ENCODE assay signal across 9 cellular contexts in the genomic region with DNA sequence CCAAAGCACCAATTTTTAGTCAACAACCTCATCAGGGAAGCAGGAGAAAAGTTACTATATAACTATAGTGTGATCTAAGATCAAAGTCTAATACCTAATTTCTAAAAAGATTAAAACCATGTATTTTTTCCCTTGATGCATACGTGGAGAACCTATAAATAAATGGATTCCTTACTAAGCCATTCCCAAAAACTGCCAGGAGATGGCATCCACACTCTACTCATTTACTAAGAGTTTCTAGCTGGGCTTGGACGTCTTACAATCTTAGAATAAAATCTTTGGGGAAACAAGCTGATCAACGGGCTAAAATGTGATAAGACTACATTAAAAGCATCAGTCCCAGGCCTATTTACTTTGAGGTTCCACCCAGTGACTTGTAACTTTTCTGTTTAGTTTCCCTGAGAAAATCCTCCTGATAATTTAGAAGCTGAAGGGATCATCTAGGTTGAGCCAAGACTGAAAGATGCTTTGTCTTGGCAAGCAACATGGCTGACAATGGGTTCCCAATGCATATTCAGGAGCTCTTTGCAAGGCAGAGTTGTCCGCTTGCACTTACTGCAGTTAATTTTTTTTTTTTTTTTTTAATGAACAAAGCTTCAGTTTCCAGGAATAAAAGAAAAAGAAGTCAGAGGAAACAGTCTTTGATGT.
A peak's percentile ranks its signal among the peaks of the same experiment; 100 is the strongest.
DNase-seq lines count a peak whose midpoint lies in the region; TF ChIP-seq lines count a peak whose summit lies in the region.
"Had no signal": no experiment of that assay in that cellular context is flagged by ENCODE, and none has a peak within 500 bp of the region (broad histone marks: within the 10 kb centered on the region; RNA-seq: fewer than 3 reads in every experiment).

No MANE protein-coding gene starts in this region.

- no peaks in the 10 kb centered on the region for H3K27me3 ChIP-seq in Peyer's patch

- no peaks in the 10 kb centered on the region for H3K36me3 Mint-ChIP-seq in progenitor cell of endocrine pancreas (ENCODE audit: insufficient read depth)

- H3K36me3 ChIP-seq in Peyer's patch, result no peaks in the 10 kb centered on the region

- DNase-seq in D341Med (ENCODE audit: low spot score) (peak; percentile 37), KBM-7 (peak; percentile 65), Peyer's patch (peak in 1 of 3 donors; percentile 65), fibroblast of pulmonary artery (ENCODE audit: low read depth) (peak; percentile 83), progenitor cell of endocrine pancreas (ENCODE audit: low spot score, unreplicated experiment) (no peak), germinal center (ENCODE audit: low spot score) (no peak), GOT3 (lab: John Stamatoyannopoulos, UW) (no peak), iPS-NIHi7 (ENCODE audit: extremely low spot score) (no peak)
- DNase-seq: left cardiac atrium had no signal

- H3K27ac Mint-ChIP-seq in progenitor cell of endocrine pancreas, result no peak overlapping the region

- no peak overlapping the region for H3K4me3 Mint-ChIP-seq in progenitor cell of endocrine pancreas (ENCODE audit: low read depth)

- no peaks in the 10 kb centered on the region for H3K27me3 Mint-ChIP-seq in progenitor cell of endocrine pancreas

- no peaks in the 10 kb centered on the region for H3K9me3 ChIP-seq in Peyer's patch

- H3K4me1 ChIP-seq in Peyer's patch, result no peaks in the 10 kb centered on the region

- peaks cover 14% of the 10 kb centered on the region for H3K4me1 Mint-ChIP-seq in progenitor cell of endocrine pancreas (ENCODE audit: low read depth)

- no peak for TF ChIP-seq POLR2A in Peyer's patch (IDR thresholded peaks at IDR 0.05)

- no peaks in the 10 kb centered on the region for H3K9me3 Mint-ChIP-seq in progenitor cell of endocrine pancreas (ENCODE audit: low read depth)

- TF ChIP-seq CTCF in Peyer's patch (IDR thresholded peaks at IDR 0.05), result peak in 4 of 6 experiments; percentile 37 to 80 (median 72)
- TF ChIP-seq CTCF in fibroblast of pulmonary artery (IDR thresholded peaks at IDR 0.05; ENCODE audit: low read length, missing control alignments), result peak; percentile 72
- peak; percentile 73 for TF ChIP-seq CTCF in progenitor cell of endocrine pancreas (IDR thresholded peaks at IDR 0.05; ENCODE audit: unreplicated experiment)

- in situ Hi-C loops in KBM-7 (cut with MboI; ENCODE audit: low pct_unique_long_range_greater_than_20kb, low sequenced_read_pairs), result loop anchor here (25.0 kb wide), 2 partner anchors 224 to 774 kb away; a partner anchor contains a TSS

- no peak overlapping the region for H3K4me3 ChIP-seq in Peyer's patch
- no peak overlapping the region for H3K4me3 ChIP-seq in fibroblast of pulmonary artery (replicated peaks; ENCODE audit: low read depth, low read length)

- H3K27ac ChIP-seq in Peyer's patch, result no peak overlapping the region

Comparison
In these comparisons a context has a peak if more than half of its experiments do, and no peak if none do; other contexts are left out.
1. DNase-seq: peak in D341Med (single experiment), KBM-7 (single experiment) and fibroblast of pulmonary artery (single experiment); none in progenitor cell of endocrine pancreas (single experiment), germinal center (single experiment), GOT3 (single experiment) and iPS-NIHi7 (single experiment).
2. Peak in every context shown above with its lines, with median percentiles within 50 percentile points of each other: CTCF ChIP-seq.